13 cellular contexts compared by ENCODE assay signal in genomic region chr6:37176268-37177082, GRCh38. TPM values are rescaled to one million over a fixed set of nuclear protein-coding genes. Genes with fewer than 3 reads are reported as not detected.
A peak's percentile ranks its signal among the peaks of the same experiment; 100 is the strongest.
DNase-seq lines count a peak whose midpoint lies in the region; ATAC-seq and TF ChIP-seq lines count a peak whose summit lies in the region.
"Had no signal": no experiment of that assay in that cellular context is flagged by ENCODE, and none has a peak within 500 bp of the region (broad histone marks: within the 10 kb centered on the region; RNA-seq: fewer than 3 reads in every experiment).

No MANE protein-coding gene starts in this region.

- no peaks in the 10 kb centered on the region for H3K9me3 Mint-ChIP-seq in CD8-positive, alpha-beta T cell
- no peaks in the 10 kb centered on the region for H3K9me3 Mint-ChIP-seq in WTC11
- H3K9me3 Mint-ChIP-seq in immature natural killer cell = no peaks in the 10 kb centered on the region

- H3K36me3 ChIP-seq in CD8-positive, alpha-beta T cell (ENCODE audit: insufficient read depth, low read length) = peaks cover 36% of the 10 kb centered on the region

- POLR2A ChIA-PET in CD8-positive, alpha-beta T cell (lab: Charles Lee) = interaction anchor here (0.9 to 1.4 kb wide), 4 partner anchors 11 to 129 kb away, joined by 3 to 8 read pairs (median 4); no protein-coding TSS in a partner anchor
- POLR2A ChIA-PET in WTC11 (lab: Charles Lee) = interaction anchor here (0.6 to 0.9 kb wide), 3 partner anchors 37 to 121 kb away, joined by 3 to 4 read pairs (median 3); no protein-coding TSS in a partner anchor

- peak in 1 of 7 experiments; percentile 18 for DNase-seq in CD8-positive, alpha-beta T cell
- DNase-seq in KG1 (lab: John Stamatoyannopoulos, UW) (peak; percentile 65), WTC11 (ENCODE audit: low spot score) (no peak), immature natural killer cell (no peak), NK-92 (lab: John Stamatoyannopoulos, UW; ENCODE audit: unreplicated experiment) (no peak)
- no peak for DNase-seq in central memory CD4-positive, alpha-beta T cell
- DNase-seq: activated gamma-delta T cell; Calu3; mucosa of descending colon; NCI-H2081 treated with DMSO at 0.1 percent for 48 hours; stimulated activated CD4-positive, alpha-beta T cell treated with anti-CD3 and anti-CD28 coated beads, Interleukin-4, amount 100 ng/mL, for 24 hours; T1000 had no signal

- peaks cover 76% of the 10 kb centered on the region for H3K4me1 ChIP-seq in CD8-positive, alpha-beta T cell (ENCODE audit: insufficient read depth, low read length)

- H3K27ac ChIP-seq in CD8-positive, alpha-beta T cell (ENCODE audit: low read depth, low read length) = no peak overlapping the region

- no peaks in the 10 kb centered on the region for H3K9me3 ChIP-seq in CD8-positive, alpha-beta T cell (ENCODE audit: low read length)
- H3K9me3 ChIP-seq: mucosa of descending colon had no signal

- peak overlapping the region; percentile 87 for H3K27ac Mint-ChIP-seq in CD8-positive, alpha-beta T cell
- H3K27ac Mint-ChIP-seq in WTC11 = no peak overlapping the region
- H3K27ac Mint-ChIP-seq in immature natural killer cell = peak overlapping the region; percentile 88 to 96 (median 94)

- peaks cover 47% of the 10 kb centered on the region for H3K36me3 Mint-ChIP-seq in CD8-positive, alpha-beta T cell
- peaks cover 41% of the 10 kb centered on the region for H3K36me3 Mint-ChIP-seq in WTC11
- peaks cover 42 to 54% (median 52%) of the 10 kb centered on the region in 3 donors for H3K36me3 Mint-ChIP-seq in immature natural killer cell

- peaks cover 75% of the 10 kb centered on the region for H3K4me1 Mint-ChIP-seq in CD8-positive, alpha-beta T cell (ENCODE audit: low read depth)
- H3K4me1 Mint-ChIP-seq in WTC11 = peaks cover 32% of the 10 kb centered on the region
- peaks cover 80 to 84% of the 10 kb centered on the region in 2 donors for H3K4me1 Mint-ChIP-seq in immature natural killer cell

- no peak for ATAC-seq in CD8-positive, alpha-beta T cell
- ATAC-seq in WTC11 = peak; percentile 14; the same call in 1 of the 2 replicates
- ATAC-seq in HG03457 (IDR thresholded peaks at IDR 0.05; ENCODE audit: unreplicated experiment) = no peak

- CTCF ChIA-PET in CD8-positive, alpha-beta T cell (lab: Charles Lee) = interaction anchor here (0.6 to 11.3 kb wide), 10 partner anchors 9 to 291 kb away, joined by 3 to 396 read pairs (median 4); partner anchors contain the start of gene C6orf89
- CTCF ChIA-PET in WTC11 (lab: Charles Lee) = interaction anchor here (0.7 to 1.6 kb wide), 11 partner anchors 12 to 178 kb away, joined by 3 to 5 read pairs (median 4); no protein-coding TSS in a partner anchor

- H3K27me3 ChIP-seq in CD8-positive, alpha-beta T cell (ENCODE audit: insufficient read depth, low read length) = no peaks in the 10 kb centered on the region

- no peak for TF ChIP-seq CTCF in CD8-positive, alpha-beta T cell (IDR thresholded peaks at IDR 0.05)
- TF ChIP-seq CTCF in WTC11 (IDR thresholded peaks at IDR 0.05) = no peak

- no peak overlapping the region for H3K4me3 ChIP-seq in CD8-positive, alpha-beta T cell (ENCODE audit: low read depth, low read length)
- H3K4me3 ChIP-seq: mucosa of descending colon had no signal

- H3K4me3 Mint-ChIP-seq in CD8-positive, alpha-beta T cell = peak overlapping the region; percentile 92
- H3K4me3 Mint-ChIP-seq in WTC11 (no peak overlapping the region), immature natural killer cell (peak overlapping the region; percentile 94 to 98 (median 96))

- intact Hi-C loops in CD8-positive, alpha-beta T cell (cut with DNase I, micrococcal nuclease) = loop anchor here (10.0 kb wide), 2 partner anchors 338 to 572 kb away; no protein-coding TSS in a partner anchor

- no peaks in the 10 kb centered on the region for H3K27me3 Mint-ChIP-seq in CD8-positive, alpha-beta T cell (ENCODE audit: low read depth)
- H3K27me3 Mint-ChIP-seq in WTC11 (ENCODE audit: low read depth) = no peaks in the 10 kb centered on the region
- H3K27me3 Mint-ChIP-seq in immature natural killer cell (ENCODE audit: low read depth in 3 of 3) = peaks cover 8 to 9% (median 9%) of the 10 kb centered on the region in 3 donors

TF ChIP-seq in WTC11, 78 proteins besides CTCF, POLR2A, EP300 and RAD21:
- TF ChIP-seq ZNF671 (CRISPR knock-in tag; IDR thresholded peaks at IDR 0.05) (0 out of 2 replicates have a peak, but pooled peaks have one; percentile 18), E2F4 (CRISPR knock-in tag; IDR thresholded peaks at IDR 0.05; ENCODE audit: borderline replicate concordance, low read depth) (no peak)

RNA-seq across cellular contexts. Expression of gene PIM1, which starts 6.5 kb away (rescaled TPM):
- 100 to 1,000 TPM; 125 TPM for total RNA-seq in CD8-positive, alpha-beta T cell
- total RNA-seq in WTC11 (2021) = 64.7 to 81.2 TPM (median 78.1 TPM) in 3 replicates
- 100 to 1,000 TPM in 2 of 3 donors, 10 to 100 TPM in 1; 90.5 to 197 (median 117) TPM for polyA plus RNA-seq in immature natural killer cell
